Comparison of ENCODE assay signal across 23 cellular contexts in the genomic region with DNA sequence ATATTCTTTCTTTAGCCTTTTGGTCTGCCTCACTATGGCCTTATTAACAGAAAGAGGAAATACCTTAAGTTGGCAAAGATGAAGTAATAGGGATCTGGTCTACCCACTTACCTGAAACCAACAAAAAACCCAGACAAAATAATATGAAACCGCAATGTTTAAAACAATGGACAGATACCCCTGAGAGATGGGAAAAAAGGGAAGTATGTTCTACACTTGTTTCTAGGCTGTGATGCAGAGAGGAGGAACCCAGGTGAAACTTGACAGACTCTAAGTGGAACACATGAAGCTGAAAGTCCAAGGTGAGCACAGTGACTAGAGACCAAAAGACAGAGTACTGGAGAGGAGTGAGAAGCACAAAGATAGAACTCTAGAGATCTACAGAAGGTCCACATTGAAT.
DNase-seq lines count a peak whose midpoint lies in the region; ATAC-seq and TF ChIP-seq lines count a peak whose summit lies in the region.
"Had no signal": no experiment of that assay in that cellular context is flagged by ENCODE, and none has a peak within 500 bp of the region (broad histone marks: within the 10 kb centered on the region; RNA-seq: fewer than 3 reads in every experiment).

No MANE protein-coding gene starts in this region.

- H3K27me3 Mint-ChIP-seq in stimulated activated memory B cell treated with anti-CD40 and anti-IgM and Interleukin-4, amounts not matched to agents 10 μg/mL and 1 μg/mL and 100 μg/mL, for 72 hours, result no peaks in the 10 kb centered on the region
- H3K27me3 Mint-ChIP-seq: activated CD4-positive, alpha-beta T cell treated with anti-CD3 and anti-CD28 coated beads, Interleukin-2, amount 10 ng/mL, durations not matched to agents 24 days and 14 days; activated CD8-positive, alpha-beta memory T cell treated with anti-CD3 and anti-CD28 coated beads, Interleukin-2, amount 10 ng/mL, durations not matched to agents 7 days and 5 days; activated naive CD4-positive, alpha-beta T cell treated with anti-CD3 and anti-CD28 coated beads, Interleukin-2, amount 50 U/mL, for 24 hours; CD4-positive, alpha-beta T cell; central memory CD8-positive, alpha-beta T cell; naive thymus-derived CD8-positive, alpha-beta T cell; stimulated activated naive CD8-positive, alpha-beta T cell treated with anti-CD3 and anti-CD28 coated beads, Interleukin-15, amount 100 ng/mL, for 72 hours had no signal

- TF ChIP-seq CTCF in NB4 (IDR thresholded peaks at IDR 0.05; ENCODE audit: low read depth, low read length), result no peak

- peak; percentile 82 for ATAC-seq in GM18868 (IDR thresholded peaks at IDR 0.05; ENCODE audit: unreplicated experiment)
- ATAC-seq in GM21723 (IDR thresholded peaks at IDR 0.05; ENCODE audit: unreplicated experiment), result peak; percentile 67
- ATAC-seq in stimulated activated memory B cell treated with anti-CD40 and anti-IgM and Interleukin-4, amounts not matched to agents 10 μg/mL and 1 μg/mL and 100 μg/mL, for 72 hours, result peak; percentile 77
- ATAC-seq: activated CD8-positive, alpha-beta memory T cell treated with anti-CD3 and anti-CD28 coated beads, Interleukin-2, amount 10 ng/mL, durations not matched to agents 7 days and 5 days; naive thymus-derived CD8-positive, alpha-beta T cell; Panc1; stimulated activated naive CD8-positive, alpha-beta T cell treated with anti-CD3 and anti-CD28 coated beads, Interleukin-15, amount 100 ng/mL, for 72 hours had no signal

- H3K4me1 Mint-ChIP-seq in stimulated activated memory B cell treated with anti-CD40 and anti-IgM and Interleukin-4, amounts not matched to agents 10 μg/mL and 1 μg/mL and 100 μg/mL, for 72 hours, result peaks cover 15% of the 10 kb centered on the region
- H3K4me1 Mint-ChIP-seq: activated CD4-positive, alpha-beta T cell treated with anti-CD3 and anti-CD28 coated beads, Interleukin-2, amount 10 ng/mL, durations not matched to agents 24 days and 14 days; activated CD8-positive, alpha-beta memory T cell treated with anti-CD3 and anti-CD28 coated beads, Interleukin-2, amount 10 ng/mL, durations not matched to agents 7 days and 5 days; activated naive CD4-positive, alpha-beta T cell treated with anti-CD3 and anti-CD28 coated beads, Interleukin-2, amount 50 U/mL, for 24 hours; central memory CD8-positive, alpha-beta T cell; naive thymus-derived CD8-positive, alpha-beta T cell; stimulated activated naive CD8-positive, alpha-beta T cell treated with anti-CD3 and anti-CD28 coated beads, Interleukin-15, amount 100 ng/mL, for 72 hours had no signal

- TF ChIP-seq POLR2A in NB4 (IDR thresholded peaks at IDR 0.05; ENCODE audit: extremely low read depth, insufficient read length), result no peak

- H3K4me3 ChIP-seq in NB4 (ENCODE audit: low read depth, low read length), result no peak overlapping the region
- H3K4me3 ChIP-seq: ascending aorta, SJSA1, smooth muscle cell, tibial artery had no signal

- peak; percentile 1 for DNase-seq in NB4 (ENCODE audit: low read depth)
- no peak for DNase-seq in activated T-cell treated with anti-CD3 and anti-CD28 coated beads, Interleukin-2, amount 50 U/mL, for 48 hours
- no peak for DNase-seq in Ammon's horn (ENCODE audit: low spot score)
- no peak for DNase-seq in NCI-H1092 treated with DMSO at 0.1 percent for 48 hours (lab: John Stamatoyannopoulos, UW)
- DNase-seq: activated CD4-positive, alpha-beta T cell treated with anti-CD3 and anti-CD28 coated beads, Interleukin-2, amount 10 ng/mL, durations not matched to agents 24 days and 14 days; activated CD8-positive, alpha-beta memory T cell treated with anti-CD3 and anti-CD28 coated beads, Interleukin-2, amount 10 ng/mL, durations not matched to agents 7 days and 5 days; CD4-positive, alpha-beta T cell; head of caudate nucleus; naive thymus-derived CD8-positive, alpha-beta T cell; NCI-H226; stimulated activated CD4-positive, alpha-beta T cell treated with anti-CD3 and anti-CD28 coated beads, Interleukin-2, amount 100 ng/mL, for 48 hours; stimulated activated naive CD8-positive, alpha-beta T cell treated with anti-CD3 and anti-CD28 coated beads, Interleukin-15, amount 100 ng/mL, for 72 hours; tibial artery had no signal

- no peak overlapping the region for H3K27ac Mint-ChIP-seq in stimulated activated memory B cell treated with anti-CD40 and anti-IgM and Interleukin-4, amounts not matched to agents 10 μg/mL and 1 μg/mL and 100 μg/mL, for 72 hours
- H3K27ac Mint-ChIP-seq: activated CD4-positive, alpha-beta T cell treated with anti-CD3 and anti-CD28 coated beads, Interleukin-2, amount 10 ng/mL, durations not matched to agents 24 days and 14 days; activated CD8-positive, alpha-beta memory T cell treated with anti-CD3 and anti-CD28 coated beads, Interleukin-2, amount 10 ng/mL, durations not matched to agents 7 days and 5 days; activated naive CD4-positive, alpha-beta T cell treated with anti-CD3 and anti-CD28 coated beads, Interleukin-2, amount 50 U/mL, for 24 hours; CD4-positive, alpha-beta T cell; stimulated activated naive CD8-positive, alpha-beta T cell treated with anti-CD3 and anti-CD28 coated beads, Interleukin-15, amount 100 ng/mL, for 72 hours; T-helper 1 cell treated with Interleukin-12 subunit alpha and Interleukin-12 subunit beta and Interleukin-4 antibody, amounts not matched to agents 30 μg/mL and 1 μg/mL, for 36 hours had no signal

- no peaks in the 10 kb centered on the region for H3K9me3 Mint-ChIP-seq in stimulated activated memory B cell treated with anti-CD40 and anti-IgM and Interleukin-4, amounts not matched to agents 10 μg/mL and 1 μg/mL and 100 μg/mL, for 72 hours
- H3K9me3 Mint-ChIP-seq: activated CD4-positive, alpha-beta T cell treated with anti-CD3 and anti-CD28 coated beads, Interleukin-2, amount 10 ng/mL, durations not matched to agents 24 days and 14 days; activated naive CD4-positive, alpha-beta T cell treated with anti-CD3 and anti-CD28 coated beads, Interleukin-2, amount 50 U/mL, for 24 hours; CD4-positive, alpha-beta T cell; central memory CD8-positive, alpha-beta T cell; naive thymus-derived CD8-positive, alpha-beta T cell; stimulated activated naive CD8-positive, alpha-beta T cell treated with anti-CD3 and anti-CD28 coated beads, Interleukin-15, amount 100 ng/mL, for 72 hours; T-helper 1 cell treated with Interleukin-12 subunit alpha and Interleukin-12 subunit beta and Interleukin-4 antibody, amounts not matched to agents 30 μg/mL and 1 μg/mL, for 36 hours had no signal

- H3K4me3 Mint-ChIP-seq in stimulated activated memory B cell treated with anti-CD40 and anti-IgM and Interleukin-4, amounts not matched to agents 10 μg/mL and 1 μg/mL and 100 μg/mL, for 72 hours, result no peak overlapping the region
- H3K4me3 Mint-ChIP-seq: activated CD4-positive, alpha-beta T cell treated with anti-CD3 and anti-CD28 coated beads, Interleukin-2, amount 10 ng/mL, durations not matched to agents 24 days and 14 days; activated CD8-positive, alpha-beta memory T cell treated with anti-CD3 and anti-CD28 coated beads, Interleukin-2, amount 10 ng/mL, durations not matched to agents 7 days and 5 days; activated naive CD4-positive, alpha-beta T cell treated with anti-CD3 and anti-CD28 coated beads, Interleukin-2, amount 50 U/mL, for 24 hours; CD4-positive, alpha-beta T cell; central memory CD8-positive, alpha-beta T cell; naive thymus-derived CD8-positive, alpha-beta T cell; stimulated activated naive CD8-positive, alpha-beta T cell treated with anti-CD3 and anti-CD28 coated beads, Interleukin-15, amount 100 ng/mL, for 72 hours; T-helper 1 cell treated with Interleukin-12 subunit alpha and Interleukin-12 subunit beta and Interleukin-4 antibody, amounts not matched to agents 30 μg/mL and 1 μg/mL, for 36 hours had no signal

- peaks cover 57% of the 10 kb centered on the region for H3K36me3 Mint-ChIP-seq in stimulated activated memory B cell treated with anti-CD40 and anti-IgM and Interleukin-4, amounts not matched to agents 10 μg/mL and 1 μg/mL and 100 μg/mL, for 72 hours
